1 cellular context compared by ENCODE assay signal in the genomic region with DNA sequence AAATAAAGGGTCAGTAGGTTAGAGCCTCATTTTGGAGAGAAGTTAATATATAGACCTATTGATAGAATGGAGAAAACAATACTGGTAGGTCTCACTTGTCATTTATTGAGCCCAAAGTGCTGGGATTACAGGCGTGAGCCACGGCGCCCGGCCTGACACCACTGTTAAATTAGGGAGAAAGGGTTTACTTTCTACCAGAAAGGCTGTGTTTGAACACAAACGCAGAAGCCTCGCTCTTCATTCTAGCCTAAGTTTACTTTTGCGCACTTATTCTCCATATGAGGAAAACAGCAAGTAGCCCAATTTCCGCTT.
TF ChIP-seq lines count a peak whose summit lies in the region.

No MANE protein-coding gene starts in this region.

TF ChIP-seq in K562, 482 proteins besides CTCF, POLR2A, EP300 and RAD21:
- TF ChIP-seq ZNF384 (IDR thresholded peaks at IDR 0.05; ENCODE audit: low read depth, low read length), result no peak
- no peak for TF ChIP-seq DPF2 (IDR thresholded peaks at IDR 0.05)
- TF ChIP-seq CBX1 (IDR thresholded peaks at IDR 0.05; ENCODE audit: low read depth), result no peak
- no peak for TF ChIP-seq TARDBP (IDR thresholded peaks at IDR 0.05)
- no peak for TF ChIP-seq NCOA1 (IDR thresholded peaks at IDR 0.05; ENCODE audit: low read depth)
- no peak for TF ChIP-seq NR2F6 (CRISPR knock-in tag; IDR thresholded peaks at IDR 0.05)
- TF ChIP-seq ZZZ3 (IDR thresholded peaks at IDR 0.05), result no peak
- TF ChIP-seq MCM7 (IDR thresholded peaks at IDR 0.05), result no peak
- TF ChIP-seq PATZ1 (CRISPR knock-in tag; IDR thresholded peaks at IDR 0.05; ENCODE audit: borderline replicate concordance), result no peak
- TF ChIP-seq PTBP1 (IDR thresholded peaks at IDR 0.05; ENCODE audit: low read depth, low read length), result no peak
- TF ChIP-seq, protein P1, sequence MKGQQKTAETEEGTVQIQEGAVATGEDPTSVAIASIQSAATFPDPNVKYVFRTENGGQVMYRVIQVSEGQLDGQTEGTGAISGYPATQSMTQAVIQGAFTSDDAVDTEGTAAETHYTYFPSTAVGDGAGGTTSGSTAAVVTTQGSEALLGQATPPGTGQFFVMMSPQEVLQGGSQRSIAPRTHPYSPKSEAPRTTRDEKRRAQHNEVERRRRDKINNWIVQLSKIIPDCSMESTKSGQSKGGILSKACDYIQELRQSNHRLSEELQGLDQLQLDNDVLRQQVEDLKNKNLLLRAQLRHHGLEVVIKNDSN (CRISPR knock-in tag; IDR thresholded peaks at IDR 0.05), result no peak
- TF ChIP-seq SMARCE1 (IDR thresholded peaks at IDR 0.05), result no peak
- no peak for TF ChIP-seq CC2D1A (IDR thresholded peaks at IDR 0.05)
- TF ChIP-seq ZBTB7A (IDR thresholded peaks at IDR 0.05; ENCODE audit: borderline replicate concordance, control insufficient read depth, low read depth, low read length), result no peak
- no peak for TF ChIP-seq ZNF766 (CRISPR knock-in tag; conservative IDR thresholded peaks at IDR 0.05)
- no peak for TF ChIP-seq SUPT5H (IDR thresholded peaks at IDR 0.05)
- no peak for TF ChIP-seq TAL1 (IDR thresholded peaks at IDR 0.05)
- no peak for TF ChIP-seq PHB (CRISPR knock-in tag; IDR thresholded peaks at IDR 0.05)
- TF ChIP-seq, protein P2, sequence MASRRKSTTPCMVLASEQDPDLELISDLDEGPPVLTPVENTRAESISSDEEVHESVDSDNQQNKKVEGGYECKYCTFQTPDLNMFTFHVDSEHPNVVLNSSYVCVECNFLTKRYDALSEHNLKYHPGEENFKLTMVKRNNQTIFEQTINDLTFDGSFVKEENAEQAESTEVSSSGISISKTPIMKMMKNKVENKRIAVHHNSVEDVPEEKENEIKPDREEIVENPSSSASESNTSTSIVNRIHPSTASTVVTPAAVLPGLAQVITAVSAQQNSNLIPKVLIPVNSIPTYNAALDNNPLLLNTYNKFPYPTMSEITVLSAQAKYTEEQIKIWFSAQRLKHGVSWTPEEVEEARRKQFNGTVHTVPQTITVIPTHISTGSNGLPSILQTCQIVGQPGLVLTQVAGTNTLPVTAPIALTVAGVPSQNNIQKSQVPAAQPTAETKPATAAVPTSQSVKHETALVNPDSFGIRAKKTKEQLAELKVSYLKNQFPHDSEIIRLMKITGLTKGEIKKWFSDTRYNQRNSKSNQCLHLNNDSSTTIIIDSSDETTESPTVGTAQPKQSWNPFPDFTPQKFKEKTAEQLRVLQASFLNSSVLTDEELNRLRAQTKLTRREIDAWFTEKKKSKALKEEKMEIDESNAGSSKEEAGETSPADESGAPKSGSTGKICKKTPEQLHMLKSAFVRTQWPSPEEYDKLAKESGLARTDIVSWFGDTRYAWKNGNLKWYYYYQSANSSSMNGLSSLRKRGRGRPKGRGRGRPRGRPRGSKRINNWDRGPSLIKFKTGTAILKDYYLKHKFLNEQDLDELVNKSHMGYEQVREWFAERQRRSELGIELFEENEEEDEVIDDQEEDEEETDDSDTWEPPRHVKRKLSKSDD (conservative IDR thresholded peaks at IDR 0.05; ENCODE audit: low read length), result no peak
- no peak for TF ChIP-seq SPI1 (IDR thresholded peaks at IDR 0.05; ENCODE audit: borderline replicate concordance, low read depth, low read length)
